1 cellular context compared by ENCODE assay signal in the genomic region with DNA sequence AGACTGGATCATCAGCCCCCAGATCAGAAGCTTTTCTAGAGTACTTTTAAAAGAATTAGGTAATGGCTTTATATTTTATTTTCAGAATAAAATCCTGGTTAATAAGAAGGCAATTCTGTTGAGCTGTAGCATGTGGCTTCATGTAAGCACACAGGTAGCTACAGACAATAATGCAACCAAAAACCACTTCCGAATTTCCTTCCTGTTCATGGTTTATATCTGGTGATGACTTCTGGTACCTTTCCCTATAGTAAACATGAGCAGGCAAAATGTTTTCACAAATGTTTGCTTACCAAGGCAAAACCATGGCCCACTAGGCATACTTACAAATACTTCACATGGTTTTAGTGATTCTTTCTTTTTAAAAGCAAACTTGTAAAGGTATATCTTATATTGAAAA.
TF ChIP-seq lines count a peak whose summit lies in the region.

No MANE protein-coding gene starts in this region.

TF ChIP-seq in GM23338, 12 proteins besides CTCF, POLR2A, EP300 and RAD21 (continued from another document):
- TF ChIP-seq, protein P1, sequence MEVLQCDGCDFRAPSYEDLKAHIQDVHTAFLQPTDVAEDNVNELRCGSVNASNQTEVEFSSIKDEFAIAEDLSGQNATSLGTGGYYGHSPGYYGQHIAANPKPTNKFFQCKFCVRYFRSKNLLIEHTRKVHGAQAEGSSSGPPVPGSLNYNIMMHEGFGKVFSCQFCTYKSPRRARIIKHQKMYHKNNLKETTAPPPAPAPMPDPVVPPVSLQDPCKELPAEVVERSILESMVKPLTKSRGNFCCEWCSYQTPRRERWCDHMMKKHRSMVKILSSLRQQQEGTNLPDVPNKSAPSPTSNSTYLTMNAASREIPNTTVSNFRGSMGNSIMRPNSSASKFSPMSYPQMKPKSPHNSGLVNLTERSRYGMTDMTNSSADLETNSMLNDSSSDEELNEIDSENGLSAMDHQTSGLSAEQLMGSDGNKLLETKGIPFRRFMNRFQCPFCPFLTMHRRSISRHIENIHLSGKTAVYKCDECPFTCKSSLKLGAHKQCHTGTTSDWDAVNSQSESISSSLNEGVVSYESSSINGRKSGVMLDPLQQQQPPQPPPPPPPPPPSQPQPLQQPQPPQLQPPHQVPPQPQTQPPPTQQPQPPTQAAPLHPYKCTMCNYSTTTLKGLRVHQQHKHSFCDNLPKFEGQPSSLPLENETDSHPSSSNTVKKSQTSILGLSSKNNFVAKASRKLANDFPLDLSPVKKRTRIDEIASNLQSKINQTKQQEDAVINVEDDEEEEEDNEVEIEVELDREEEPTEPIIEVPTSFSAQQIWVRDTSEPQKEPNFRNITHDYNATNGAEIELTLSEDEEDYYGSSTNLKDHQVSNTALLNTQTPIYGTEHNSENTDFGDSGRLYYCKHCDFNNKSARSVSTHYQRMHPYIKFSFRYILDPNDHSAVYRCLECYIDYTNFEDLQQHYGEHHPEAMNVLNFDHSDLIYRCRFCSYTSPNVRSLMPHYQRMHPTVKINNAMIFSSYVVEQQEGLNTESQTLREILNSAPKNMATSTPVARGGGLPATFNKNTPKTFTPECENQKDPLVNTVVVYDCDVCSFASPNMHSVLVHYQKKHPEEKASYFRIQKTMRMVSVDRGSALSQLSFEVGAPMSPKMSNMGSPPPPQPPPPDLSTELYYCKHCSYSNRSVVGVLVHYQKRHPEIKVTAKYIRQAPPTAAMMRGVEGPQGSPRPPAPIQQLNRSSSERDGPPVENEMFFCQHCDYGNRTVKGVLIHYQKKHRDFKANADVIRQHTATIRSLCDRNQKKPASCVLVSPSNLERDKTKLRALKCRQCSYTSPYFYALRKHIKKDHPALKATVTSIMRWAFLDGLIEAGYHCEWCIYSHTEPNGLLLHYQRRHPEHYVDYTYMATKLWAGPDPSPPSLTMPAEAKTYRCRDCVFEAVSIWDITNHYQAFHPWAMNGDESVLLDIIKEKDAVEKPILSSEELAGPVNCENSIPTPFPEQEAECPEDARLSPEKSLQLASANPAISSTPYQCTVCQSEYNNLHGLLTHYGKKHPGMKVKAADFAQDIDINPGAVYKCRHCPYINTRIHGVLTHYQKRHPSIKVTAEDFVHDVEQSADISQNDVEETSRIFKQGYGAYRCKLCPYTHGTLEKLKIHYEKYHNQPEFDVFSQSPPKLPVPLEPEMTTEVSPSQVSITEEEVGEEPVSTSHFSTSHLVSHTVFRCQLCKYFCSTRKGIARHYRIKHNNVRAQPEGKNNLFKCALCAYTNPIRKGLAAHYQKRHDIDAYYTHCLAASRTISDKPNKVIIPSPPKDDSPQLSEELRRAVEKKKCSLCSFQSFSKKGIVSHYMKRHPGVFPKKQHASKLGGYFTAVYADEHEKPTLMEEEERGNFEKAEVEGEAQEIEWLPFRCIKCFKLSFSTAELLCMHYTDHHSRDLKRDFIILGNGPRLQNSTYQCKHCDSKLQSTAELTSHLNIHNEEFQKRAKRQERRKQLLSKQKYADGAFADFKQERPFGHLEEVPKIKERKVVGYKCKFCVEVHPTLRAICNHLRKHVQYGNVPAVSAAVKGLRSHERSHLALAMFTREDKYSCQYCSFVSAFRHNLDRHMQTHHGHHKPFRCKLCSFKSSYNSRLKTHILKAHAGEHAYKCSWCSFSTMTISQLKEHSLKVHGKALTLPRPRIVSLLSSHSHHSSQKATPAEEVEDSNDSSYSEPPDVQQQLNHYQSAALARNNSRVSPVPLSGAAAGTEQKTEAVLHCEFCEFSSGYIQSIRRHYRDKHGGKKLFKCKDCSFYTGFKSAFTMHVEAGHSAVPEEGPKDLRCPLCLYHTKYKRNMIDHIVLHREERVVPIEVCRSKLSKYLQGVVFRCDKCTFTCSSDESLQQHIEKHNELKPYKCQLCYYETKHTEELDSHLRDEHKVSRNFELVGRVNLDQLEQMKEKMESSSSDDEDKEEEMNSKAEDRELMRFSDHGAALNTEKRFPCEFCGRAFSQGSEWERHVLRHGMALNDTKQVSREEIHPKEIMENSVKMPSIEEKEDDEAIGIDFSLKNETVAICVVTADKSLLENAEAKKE (CRISPR knock-in tag; IDR thresholded peaks at IDR 0.05): no peak
- no peak for TF ChIP-seq NANOG (IDR thresholded peaks at IDR 0.05; ENCODE audit: borderline replicate concordance)
